Comparison of ENCODE assay signal across 18 cellular contexts in genomic region chr12:92595663-92596062, GRCh38.
DNase-seq lines count a peak whose midpoint lies in the region; ATAC-seq, FAIRE-seq and TF ChIP-seq lines count a peak whose summit lies in the region.
"Had no signal": no experiment of that assay in that cellular context is flagged by ENCODE, and none has a peak within 500 bp of the region (broad histone marks: within the 10 kb centered on the region; RNA-seq: fewer than 3 reads in every experiment).

No MANE protein-coding gene starts in this region.

- H3K27me3 Mint-ChIP-seq in CD4-positive, alpha-beta memory T cell: no peaks in the 10 kb centered on the region
- no peaks in the 10 kb centered on the region for H3K27me3 Mint-ChIP-seq in activated T-helper 2 cell treated with anti-CD3 and anti-CD28 coated beads, Interferon-gamma antibody, Interleukin-2, Interleukin-4, amounts not matched to agents 10 μg/mL and 5 μg/mL and 100 μg/mL, durations not matched to agents 14 hours and 24 hours and 36 hours (ENCODE audit: low read depth)
- H3K27me3 Mint-ChIP-seq in immature natural killer cell (ENCODE audit: low read depth in 3 of 3): peaks cover 4 to 11% (median 10%) of the 10 kb centered on the region in 3 donors

- no peaks in the 10 kb centered on the region for H3K36me3 ChIP-seq in CD4-positive, alpha-beta memory T cell (ENCODE audit: insufficient read depth, low read length)
- no peaks in the 10 kb centered on the region for H3K36me3 ChIP-seq in mesendoderm (ENCODE audit: control insufficient read depth, insufficient read depth, low read length)
- H3K36me3 ChIP-seq: adrenal gland had no signal

- 91% methylated on average over 1 of the region's 1 CpG for WGBS in A549 (ENCODE audit: missing lambda C conversion rate)
- WGBS in mesendoderm (ENCODE audit: extremely low coverage, insufficient coverage, low lambda C conversion rate): no CpG with 5 or more reads among the region's 1 CpG

- ATAC-seq in A549 (no peak), HG02798 (IDR thresholded peaks at IDR 0.05; ENCODE audit: poor library complexity, unreplicated experiment) (no peak)
- ATAC-seq: HepG2, left colon, mucosa of descending colon had no signal

- POLR2A ChIA-PET in A549 (lab: Yijun Ruan, JAX): no interaction called here
- POLR2A ChIA-PET in CD4-positive, alpha-beta memory T cell (lab: Charles Lee; ENCODE audit: partially characterized antibody): interaction anchor here (0.7 to 7.1 kb wide), 5 partner anchors 10 to 451 kb away, joined by 3 to 114 read pairs (median 15); partner anchors contain the start of gene BTG1

- no peak overlapping the region for H3K4me2 ChIP-seq in A549
- H3K4me2 ChIP-seq in mesendoderm (ENCODE audit: low read length): no peak overlapping the region

- no peak overlapping the region for H2BK15ac ChIP-seq in mesendoderm (replicated peaks; ENCODE audit: low read depth)

- H2BK5ac ChIP-seq in mesendoderm (ENCODE audit: low read length): no peak overlapping the region

- H4K5ac ChIP-seq in mesendoderm (ENCODE audit: low read length): no peak overlapping the region

- no peak overlapping the region for H3K4me3 ChIP-seq in A549
- H3K4me3 ChIP-seq in CD4-positive, alpha-beta memory T cell (ENCODE audit: low read length in 2 of 2): no peak overlapping the region
- H3K4me3 ChIP-seq in mesendoderm (ENCODE audit: low read length): no peak overlapping the region
- H3K4me3 ChIP-seq: adrenal gland, mucosa of descending colon had no signal

- no peaks in the 10 kb centered on the region for H3K27me3 ChIP-seq in CD4-positive, alpha-beta memory T cell (ENCODE audit: insufficient read depth, low read length)
- no peaks in the 10 kb centered on the region for H3K27me3 ChIP-seq in mesendoderm (ENCODE audit: insufficient read depth, low read length, poor library complexity)
- H3K27me3 ChIP-seq: adrenal gland had no signal

- H3K9me3 ChIP-seq in A549: peaks cover 44% of the 10 kb centered on the region
- peaks cover 0 to 10% of the 10 kb centered on the region in 2 donors for H3K9me3 ChIP-seq in CD4-positive, alpha-beta memory T cell (ENCODE audit: control insufficient read depth in 1 of 2, low read length in 2 of 2)
- H3K9me3 ChIP-seq: adrenal gland had no signal

- TF ChIP-seq POLR2A in A549 (IDR thresholded peaks at IDR 0.05; ENCODE audit: low read length): no peak

- H3K23ac ChIP-seq in mesendoderm (ENCODE audit: low read length): no peak overlapping the region

- H3K56ac ChIP-seq in mesendoderm (ENCODE audit: low read length): no peak overlapping the region

- H3K79me1 ChIP-seq in mesendoderm (ENCODE audit: low read length): no peaks in the 10 kb centered on the region

- H3K9ac ChIP-seq in mesendoderm (ENCODE audit: low read length): no peak overlapping the region

- TF ChIP-seq RAD21 in A549 (conservative IDR thresholded peaks at IDR 0.05 in 1 of 2, IDR thresholded peaks at IDR 0.05 in 1 of 2): no peak

- no peak for TF ChIP-seq CTCF in A549 (IDR thresholded peaks at IDR 0.05)

- TF ChIP-seq EP300 in A549 (IDR thresholded peaks at IDR 0.05): no peak

- no peak overlapping the region for H2AK5ac ChIP-seq in mesendoderm (ENCODE audit: low read length)

- H3K36me3 Mint-ChIP-seq in CD4-positive, alpha-beta memory T cell: peaks cover 4 to 8% of the 10 kb centered on the region in 2 donors
- peaks cover 49% of the 10 kb centered on the region for H3K36me3 Mint-ChIP-seq in activated T-helper 2 cell treated with anti-CD3 and anti-CD28 coated beads, Interferon-gamma antibody, Interleukin-2, Interleukin-4, amounts not matched to agents 10 μg/mL and 5 μg/mL and 100 μg/mL, durations not matched to agents 14 hours and 24 hours and 36 hours (ENCODE audit: low read depth)
- peaks cover 10 to 13% (median 11%) of the 10 kb centered on the region in 3 donors for H3K36me3 Mint-ChIP-seq in immature natural killer cell

- peak overlapping the region; percentile 93 to 97 for H3K27ac ChIP-seq in A549
- peak overlapping the region; percentile 91 for H3K27ac ChIP-seq in CD4-positive, alpha-beta memory T cell (ENCODE audit: low read depth, low read length)
- no peak overlapping the region for H3K27ac ChIP-seq in mesendoderm (ENCODE audit: low read depth, low read length)
- H3K27ac ChIP-seq: adrenal gland had no signal

- H2BK120ac ChIP-seq in mesendoderm (ENCODE audit: low read depth, low read length): no peak overlapping the region

- H3K18ac ChIP-seq in mesendoderm (ENCODE audit: low read length): no peak overlapping the region

- H3K4me3 Mint-ChIP-seq in CD4-positive, alpha-beta memory T cell: peak overlapping the region in 3 of 8 donors; percentile 20 to 63 (median 54)
- no peak overlapping the region for H3K4me3 Mint-ChIP-seq in activated T-helper 2 cell treated with anti-CD3 and anti-CD28 coated beads, Interferon-gamma antibody, Interleukin-2, Interleukin-4, amounts not matched to agents 10 μg/mL and 5 μg/mL and 100 μg/mL, durations not matched to agents 14 hours and 24 hours and 36 hours (ENCODE audit: low read depth)
- peak overlapping the region in 3 of 5 donors; percentile 30 to 58 (median 43) for H3K4me3 Mint-ChIP-seq in immature natural killer cell

- peaks cover 25 to 38% (median 34%) of the 10 kb centered on the region in 4 donors for H3K4me1 Mint-ChIP-seq in CD4-positive, alpha-beta memory T cell
- peaks cover 57% of the 10 kb centered on the region for H3K4me1 Mint-ChIP-seq in activated T-helper 2 cell treated with anti-CD3 and anti-CD28 coated beads, Interferon-gamma antibody, Interleukin-2, Interleukin-4, amounts not matched to agents 10 μg/mL and 5 μg/mL and 100 μg/mL, durations not matched to agents 14 hours and 24 hours and 36 hours (ENCODE audit: low read depth)
- peaks cover 36 to 39% of the 10 kb centered on the region in 2 donors for H3K4me1 Mint-ChIP-seq in immature natural killer cell

- DNase-seq in A549 (ENCODE audit: low read depth in 1 of 2, low spot score in 1 of 2) (no peak), immature natural killer cell (no peak), NCI-H187 (lab: John Stamatoyannopoulos, UW) (no peak), mesendoderm (no peak), dedifferentiated amniotic fluid mesenchymal stem cell (ENCODE audit: extremely low spot score) (no peak)
- DNase-seq in CD4-positive, alpha-beta memory T cell: no peak
- no peak for DNase-seq in activated T-helper 2 cell treated with anti-CD3 and anti-CD28 coated beads, Interferon-gamma antibody, Interleukin-2, Interleukin-4, amounts not matched to agents 10 μg/mL and 5 μg/mL and 100 μg/mL, durations not matched to agents 14 hours and 24 hours and 36 hours (ENCODE audit: low spot score)
- DNase-seq: activated CD4-positive, CD25-positive, alpha-beta regulatory T cell; adrenal gland; left colon; MM.1S; mucosa of descending colon; NCI-H1694 treated with DMSO at 0.1 percent for 48 hours; NCI-H446; Right ventricle myocardium superior; stimulated activated CD4-positive, alpha-beta T cell treated with anti-CD3 and anti-CD28 coated beads, Interleukin-4, amount 100 ng/mL, for 1 hour had no signal

- CTCF ChIA-PET in A549 (lab: Yijun Ruan, JAX): interaction anchor here (1.6 to 3.9 kb wide), 3 partner anchors 13 to 55 kb away, joined by 3 to 20 read pairs (median 9); no protein-coding TSS in a partner anchor
- CTCF ChIA-PET in CD4-positive, alpha-beta memory T cell (lab: Charles Lee; ENCODE audit: partially characterized antibody): interaction anchor here (1.2 to 2.4 kb wide), 4 partner anchors 13 to 1213 kb away, joined by 3 to 13 read pairs (median 6); no protein-coding TSS in a partner anchor

- peaks cover 4 to 23% (median 11%) of the 10 kb centered on the region in 8 donors for H3K9me3 Mint-ChIP-seq in CD4-positive, alpha-beta memory T cell
- peaks cover 36% of the 10 kb centered on the region for H3K9me3 Mint-ChIP-seq in activated T-helper 2 cell treated with anti-CD3 and anti-CD28 coated beads, Interferon-gamma antibody, Interleukin-2, Interleukin-4, amounts not matched to agents 10 μg/mL and 5 μg/mL and 100 μg/mL, durations not matched to agents 14 hours and 24 hours and 36 hours
- H3K9me3 Mint-ChIP-seq in immature natural killer cell: peaks cover 5 to 13% (median 9%) of the 10 kb centered on the region in 6 donors

- no peak overlapping the region for H4K8ac ChIP-seq in mesendoderm (ENCODE audit: low read depth, low read length)

- intact Hi-C loops in CD4-positive, alpha-beta memory T cell (cut with micrococcal nuclease): loop anchor here (2.0 kb wide), 1 partner anchor 197 kb away; no protein-coding TSS in a partner anchor
- intact Hi-C loops in activated T-helper 2 cell treated with anti-CD3 and anti-CD28 coated beads, Interferon-gamma antibody, Interleukin-2, Interleukin-4, amounts not matched to agents 10 μg/mL and 5 μg/mL and 100 μg/mL, durations not matched to agents 14 hours and 24 hours and 36 hours (cut with micrococcal nuclease): loop anchor here (2.0 kb wide), 2 partner anchors 55 to 451 kb away; partner anchors contain the start of gene BTG1

- no peak for FAIRE-seq in A549 (lab: Jason Lieb, UNC)
- FAIRE-seq: HepG2 had no signal

- H3K79me2 ChIP-seq in mesendoderm (ENCODE audit: control insufficient read depth, insufficient read depth, low read length): no peaks in the 10 kb centered on the region

- peaks cover 44% of the 10 kb centered on the region for H3K4me1 ChIP-seq in A549
- H3K4me1 ChIP-seq in CD4-positive, alpha-beta memory T cell (ENCODE audit: insufficient read depth, low read length): peaks cover 35% of the 10 kb centered on the region
- no peaks in the 10 kb centered on the region for H3K4me1 ChIP-seq in mesendoderm (ENCODE audit: control insufficient read depth, low read depth, low read length)

- H3K4ac ChIP-seq in mesendoderm (ENCODE audit: low read depth, low read length): no peak overlapping the region

- peak overlapping the region; percentile 86 to 100 (median 100) for H3K27ac Mint-ChIP-seq in CD4-positive, alpha-beta memory T cell
- peak overlapping the region; percentile 50 for H3K27ac Mint-ChIP-seq in activated T-helper 2 cell treated with anti-CD3 and anti-CD28 coated beads, Interferon-gamma antibody, Interleukin-2, Interleukin-4, amounts not matched to agents 10 μg/mL and 5 μg/mL and 100 μg/mL, durations not matched to agents 14 hours and 24 hours and 36 hours
- H3K27ac Mint-ChIP-seq in immature natural killer cell: peak overlapping the region; percentile 99 to 100 (median 100)

TF ChIP-seq in A549, 52 proteins besides CTCF, POLR2A, EP300 and RAD21 (continues in another document):
- TF ChIP-seq BHLHE40 (IDR thresholded peaks at IDR 0.05; ENCODE audit: low read depth, low read length): no peak
- TF ChIP-seq PBX3 (IDR thresholded peaks at IDR 0.05): no peak
- TF ChIP-seq CHD4 (IDR thresholded peaks at IDR 0.05; ENCODE audit: borderline replicate concordance): no peak
- no peak for TF ChIP-seq CBX8 (IDR thresholded peaks at IDR 0.05)

Comparison
In these comparisons a context has a peak if more than half of its experiments do, and no peak if none do; other contexts are left out.
1. H3K27ac Mint-ChIP-seq: peak in every context shown above with its lines; median percentile 100 in CD4-positive, alpha-beta memory T cell; 100 in immature natural killer cell; 50 in activated T-helper 2 cell treated with anti-CD3 and anti-CD28 coated beads, Interferon-gamma antibody, Interleukin-2, Interleukin-4, amounts not matched to agents 10 μg/mL and 5 μg/mL and 100 μg/mL, durations not matched to agents 14 hours and 24 hours and 36 hours.